Comparison of ENCODE assay signal across 8 cellular contexts in the genomic region with DNA sequence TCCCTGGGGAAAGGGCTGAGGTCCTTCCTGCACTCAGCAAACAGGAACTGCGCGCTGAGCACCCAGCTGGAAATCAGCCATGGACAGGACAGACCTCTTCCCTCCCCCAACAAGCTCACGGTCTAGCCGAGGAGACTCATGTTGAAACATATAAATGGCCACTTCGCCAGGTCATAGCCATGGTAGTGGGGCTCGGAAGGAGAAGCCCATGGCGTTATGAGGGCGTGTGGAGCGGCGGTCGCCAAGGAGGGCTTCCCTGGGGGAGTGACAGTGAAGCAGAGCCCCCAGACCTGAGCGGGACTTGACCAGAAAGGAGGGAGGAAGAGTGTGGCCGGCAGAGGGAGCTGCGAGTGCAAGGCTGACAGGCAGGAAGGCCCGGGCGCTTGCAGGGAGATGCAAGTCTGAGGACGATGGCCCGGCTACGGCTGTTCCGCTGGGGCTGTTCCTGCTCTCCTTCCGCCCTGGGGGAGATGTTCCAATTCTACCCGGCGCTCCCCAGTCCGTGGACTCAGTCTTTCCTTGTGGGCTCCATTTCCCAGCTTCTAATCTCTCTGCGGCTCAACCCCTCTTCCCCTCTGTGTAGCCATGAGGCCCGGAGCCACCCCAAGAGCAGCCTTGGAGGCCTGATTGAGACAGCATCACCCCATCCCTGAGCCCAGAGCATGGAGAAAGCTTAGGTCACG. TPM values are rescaled to one million over a fixed set of nuclear protein-coding genes. Genes with fewer than 3 reads are reported as not detected.
DNase-seq lines count a peak whose midpoint lies in the region; ATAC-seq and TF ChIP-seq lines count a peak whose summit lies in the region.

No MANE protein-coding gene starts in this region.

- no peak overlapping the region for H3K27ac ChIP-seq in CD8-positive, alpha-beta T cell (ENCODE audit: low read depth, low read length)
- no peak overlapping the region for H3K27ac ChIP-seq in liver (ENCODE audit: low read depth in 1 of 2, low read length in 2 of 2)

- H3K4me1 ChIP-seq in CD8-positive, alpha-beta T cell (ENCODE audit: insufficient read depth, low read length), result peaks cover 9% of the 10 kb centered on the region
- peaks cover 0 to 6% (median 3%) of the 10 kb centered on the region in 4 donors for H3K4me1 ChIP-seq in liver (ENCODE audit: control insufficient read depth in 4 of 4, insufficient read depth in 4 of 4, low read length in 3 of 4)

- no peaks in the 10 kb centered on the region for H3K36me3 Mint-ChIP-seq in CD8-positive, alpha-beta T cell
- no peaks in the 10 kb centered on the region for H3K36me3 Mint-ChIP-seq in dendritic cell treated with granulocyte-macrophage colony-stimulating factor and Interleukin-4, amounts not matched to agents 40 ng/mL and 50 ng/mL, for 4 days (ENCODE audit: low read depth)

- ATAC-seq in CD8-positive, alpha-beta T cell, result peak; percentile 99
- ATAC-seq in HG03520 (IDR thresholded peaks at IDR 0.05; ENCODE audit: unreplicated experiment), result no peak

- H3K4me3 Mint-ChIP-seq in CD8-positive, alpha-beta T cell, result peak overlapping the region; percentile 43
- H3K4me3 Mint-ChIP-seq in dendritic cell treated with granulocyte-macrophage colony-stimulating factor and Interleukin-4, amounts not matched to agents 40 ng/mL and 50 ng/mL, for 4 days, result peak overlapping the region; percentile 72

- peaks cover 3% of the 10 kb centered on the region for H3K27me3 Mint-ChIP-seq in CD8-positive, alpha-beta T cell (ENCODE audit: low read depth)
- H3K27me3 Mint-ChIP-seq in dendritic cell treated with granulocyte-macrophage colony-stimulating factor and Interleukin-4, amounts not matched to agents 40 ng/mL and 50 ng/mL, for 4 days, result peaks cover 6% of the 10 kb centered on the region

- 8% methylated on average over 27 of the region's 27 CpGs for WGBS in liver

- H3K9ac ChIP-seq in liver (ENCODE audit: low read depth in 1 of 2, low read length in 2 of 2), result peak overlapping the region in 1 of 2 donors; percentile 35

- TF ChIP-seq RAD21 in liver (IDR thresholded peaks at IDR 0.05), result peak; percentile 94 to 96

- intact Hi-C loops in CD8-positive, alpha-beta T cell (cut with DNase I, micrococcal nuclease), result loop anchor here (1.0 to 10.0 kb wide), 6 partner anchors 23 to 397 kb away; no protein-coding TSS in a partner anchor
- intact Hi-C loops in dendritic cell treated with granulocyte-macrophage colony-stimulating factor and Interleukin-4, amounts not matched to agents 40 ng/mL and 50 ng/mL, for 4 days (cut with micrococcal nuclease), result loop anchor here (5.0 kb wide), 1 partner anchor 42 kb away; a partner anchor contains a TSS

- H3K27me3 ChIP-seq in CD8-positive, alpha-beta T cell (ENCODE audit: insufficient read depth, low read length), result no peaks in the 10 kb centered on the region
- no peaks in the 10 kb centered on the region for H3K27me3 ChIP-seq in liver (ENCODE audit: control insufficient read depth in 4 of 4, insufficient read depth in 4 of 4, low read length in 3 of 4)

- no peaks in the 10 kb centered on the region for H3K36me3 ChIP-seq in CD8-positive, alpha-beta T cell (ENCODE audit: insufficient read depth, low read length)
- H3K36me3 ChIP-seq in liver (ENCODE audit: control insufficient read depth in 4 of 4, insufficient read depth in 3 of 4, low read depth in 1 of 4, low read length in 3 of 4), result no peaks in the 10 kb centered on the region

- CTCF ChIA-PET in CD8-positive, alpha-beta T cell (lab: Charles Lee), result interaction anchor here (0.6 to 4.6 kb wide), 63 partner anchors 9 to 919 kb away, joined by 3 to 49 read pairs (median 4); a partner anchor contains a TSS

- TF ChIP-seq CTCF in CD8-positive, alpha-beta T cell (IDR thresholded peaks at IDR 0.05), result peak; percentile 81
- TF ChIP-seq CTCF in liver (IDR thresholded peaks at IDR 0.05; ENCODE audit: low read depth, low read length, missing input control), result peak; percentile 70

- no peaks in the 10 kb centered on the region for H3K9me3 ChIP-seq in CD8-positive, alpha-beta T cell (ENCODE audit: low read length)
- H3K9me3 ChIP-seq in liver (ENCODE audit: control insufficient read depth in 4 of 4, low read length in 3 of 4), result no peaks in the 10 kb centered on the region

- peak overlapping the region; percentile 49 for H3K27ac Mint-ChIP-seq in CD8-positive, alpha-beta T cell
- H3K27ac Mint-ChIP-seq in dendritic cell treated with granulocyte-macrophage colony-stimulating factor and Interleukin-4, amounts not matched to agents 40 ng/mL and 50 ng/mL, for 4 days, result peak overlapping the region; percentile 78

- H3K4me1 Mint-ChIP-seq in CD8-positive, alpha-beta T cell (ENCODE audit: low read depth), result peaks cover 6% of the 10 kb centered on the region
- H3K4me1 Mint-ChIP-seq in dendritic cell treated with granulocyte-macrophage colony-stimulating factor and Interleukin-4, amounts not matched to agents 40 ng/mL and 50 ng/mL, for 4 days (ENCODE audit: low read depth), result peaks cover 22% of the 10 kb centered on the region

- H3K9me3 Mint-ChIP-seq in CD8-positive, alpha-beta T cell, result no peaks in the 10 kb centered on the region
- no peaks in the 10 kb centered on the region for H3K9me3 Mint-ChIP-seq in dendritic cell treated with granulocyte-macrophage colony-stimulating factor and Interleukin-4, amounts not matched to agents 40 ng/mL and 50 ng/mL, for 4 days

- H3K4me3 ChIP-seq in CD8-positive, alpha-beta T cell (ENCODE audit: low read depth, low read length), result no peak overlapping the region
- H3K4me3 ChIP-seq in liver (ENCODE audit: low read depth in 1 of 3, low read length in 3 of 3), result peak overlapping the region in 2 of 3 donors; percentile 31 to 36

- peak; percentile 75 to 93 (median 87) for DNase-seq in CD8-positive, alpha-beta T cell
- DNase-seq in HK-2 (ENCODE audit: unreplicated experiment), result peak; percentile 85
- DNase-seq in NCI-H774 (lab: John Stamatoyannopoulos, UW), result peak; percentile 73
- DNase-seq in activated CD4-positive, alpha-beta T cell treated with anti-CD3 and anti-CD28 coated beads, Interleukin-2, amount 50 U/mL, for 1 hour, result peak; percentile 89
- peak; percentile 91 for DNase-seq in stimulated activated CD4-positive, alpha-beta T cell treated with anti-CD3 and anti-CD28 coated beads, Interleukin-4, amount 100 ng/mL, for 1 hour

- POLR2A ChIA-PET in CD8-positive, alpha-beta T cell (lab: Charles Lee), result interaction anchor here (0.7 to 1.7 kb wide), 5 partner anchors 61 to 150 kb away, joined by 3 to 6 read pairs (median 3); a partner anchor contains a TSS

TF ChIP-seq in liver, 16 proteins besides CTCF, POLR2A, EP300 and RAD21:
- TF ChIP-seq HNF4A (conservative IDR thresholded peaks at IDR 0.05), result no peak
- TF ChIP-seq RXRA (IDR thresholded peaks at IDR 0.05), result peak in 1 of 2 donors; percentile 16

RNA-seq across cellular contexts. Expression of a gene that starts 43.9 kb away (rescaled TPM):
- total RNA-seq in CD8-positive, alpha-beta T cell, result 100 to 1,000 TPM; 234 to 251 TPM
- 10 to 100 TPM; 29.3 to 44.3 TPM for total RNA-seq in liver
- polyA plus RNA-seq in liver, result 10 to 100 TPM; 10.3 to 24.7 TPM

Comparison
In these comparisons a context has a peak if more than half of its experiments do, and no peak if none do; other contexts are left out.
1. RNA of a gene that starts 43.9 kb away (total RNA-seq): 234 to 251 TPM in CD8-positive, alpha-beta T cell; 29.3 to 44.3 TPM in liver; every median in the first group is over 4 times any median in the second.
2. Peak in every context shown above with its lines, with median percentiles within 50 percentile points of each other: DNase-seq.